Comparison of ENCODE assay signal across 27 cellular contexts in the genomic region with DNA sequence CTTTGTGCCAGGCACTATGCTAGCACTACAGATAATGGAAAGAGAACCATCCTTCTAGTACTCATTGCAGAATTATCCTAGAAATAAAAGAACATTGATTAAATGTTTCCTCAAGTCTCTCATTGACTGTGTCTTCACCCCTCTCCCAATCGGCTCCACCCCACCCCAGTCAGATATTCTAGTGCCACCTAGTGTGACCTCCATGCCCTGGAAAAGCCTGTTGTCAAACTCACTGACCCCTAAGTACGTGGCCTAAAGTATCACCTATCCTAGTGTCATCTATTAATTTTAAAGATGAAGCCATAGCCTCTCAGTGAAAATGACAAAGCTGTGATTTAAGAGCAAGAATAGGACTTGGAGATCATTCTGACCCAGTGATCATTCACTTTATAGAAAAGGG. TPM values are rescaled to one million over a fixed set of nuclear protein-coding genes. Genes with fewer than 3 reads are reported as not detected.
DNase-seq lines count a peak whose midpoint lies in the region; ATAC-seq, FAIRE-seq and TF ChIP-seq lines count a peak whose summit lies in the region.
"Had no signal": no experiment of that assay in that cellular context is flagged by ENCODE, and none has a peak within 500 bp of the region (broad histone marks: within the 10 kb centered on the region; RNA-seq: fewer than 3 reads in every experiment).

No MANE protein-coding gene starts in this region.

- no peak overlapping the region for H3K18ac ChIP-seq in H1 (ENCODE audit: extremely low read depth, low read length)

- TF ChIP-seq EP300 in Ishikawa (IDR thresholded peaks at IDR 0.05; ENCODE audit: borderline replicate concordance) (no peak), H1 (IDR thresholded peaks at IDR 0.05; ENCODE audit: borderline replicate concordance in 1 of 2, low read depth in 2 of 2, low read length in 2 of 2) (no peak)

- no peak overlapping the region for H3K4ac ChIP-seq in H1 (replicated peaks; ENCODE audit: insufficient read length, low read depth, low read length)

- no peak overlapping the region for H3K56ac ChIP-seq in H1 (replicated peaks; ENCODE audit: insufficient read length, low read depth, low read length)

- H3K36me3 ChIP-seq in H1 (ENCODE audit: control insufficient read depth in 2 of 4, insufficient read depth in 4 of 4, low read length in 3 of 4) (no peaks in the 10 kb centered on the region), psoas muscle (ENCODE audit: insufficient read depth in 1 of 2, low read depth in 1 of 2) (no peaks in the 10 kb centered on the region)
- H3K36me3 ChIP-seq: BE2C, HAP-1, Peyer's patch had no signal

- TF ChIP-seq CTCF in GM12873 (IDR thresholded peaks at IDR 0.05; ENCODE audit: insufficient read depth, low read depth, low read length, missing control alignments) (peak; percentile 14), H1 (IDR thresholded peaks at IDR 0.05; ENCODE audit: control extremely low read depth in 1 of 3, insufficient read depth in 1 of 3, low read depth in 1 of 3, low read length in 3 of 3) (peak in 1 of 3 experiments; percentile 1; a peak in 1 of 4 replicates), psoas muscle (IDR thresholded peaks at IDR 0.05) (no peak)

- no peaks in the 10 kb centered on the region for H4K20me1 ChIP-seq in H1 (replicated peaks in 1 of 2; ENCODE audit: control insufficient read depth in 1 of 2, insufficient read depth in 2 of 2, low read length in 2 of 2)

- no peak overlapping the region for H2BK15ac ChIP-seq in H1 (ENCODE audit: low read length)

- no peak overlapping the region for H3K27ac ChIP-seq in H1 (ENCODE audit: low read depth, low read length)
- no peak overlapping the region for H3K27ac ChIP-seq in psoas muscle
- H3K27ac ChIP-seq: KMS-11, Peyer's patch had no signal

- CTCF ChIA-PET in H1 (lab: Charles Lee; ENCODE audit: partially characterized antibody) = interaction anchor here (0.6 to 8.5 kb wide), 5 partner anchors 17 to 36 kb away, joined by 3 to 91 read pairs (median 5); no protein-coding TSS in a partner anchor

- intact Hi-C loops in psoas muscle (cut with DNase I) (no loop called here), sciatic nerve (cut with DNase I) (no loop called here)

- DNase-seq in H1 (ENCODE audit: low read depth in 1 of 2, low spot score in 2 of 2) (no peak), psoas muscle (no peak), sciatic nerve (ENCODE audit: low spot score) (no peak)
- DNase-seq in stimulated activated CD4-positive, alpha-beta T cell treated with anti-CD3 and anti-CD28 coated beads, Interleukin-2, amount 100 ng/mL, for 24 hours = no peak
- DNase-seq: BE2C; CD8-positive, alpha-beta memory T cell; DMS 273 treated with DMSO at 0.1 percent for 48 hours; DMS79; EL; GDM1; IMR-90; MM.1S; NCI-H1694; NCI-H2081; NCI-H2227 treated with DMSO at 0.1 percent for 48 hours; NCI-H526 treated with DMSO at 0.1 percent for 48 hours; OCI-M1; Peyer's patch; SK-N-SH; SW 1271 had no signal

- no peak for FAIRE-seq in H1 (lab: Jason Lieb, UNC)

- TF ChIP-seq POLR2A in H1 (IDR thresholded peaks at IDR 0.05; ENCODE audit: control extremely low read depth in 1 of 2, low read depth in 2 of 2, low read length in 2 of 2) = no peak

- ATAC-seq in psoas muscle (peak in 3 of 4 donors; percentile 23 to 64 (median 63)), sciatic nerve (no peak), esophagus mucosa (no peak)

- H4K5ac ChIP-seq in H1 (ENCODE audit: insufficient read length, low read depth, low read length) = no peak overlapping the region

- no peak overlapping the region for H3K4me3 ChIP-seq in H1 (ENCODE audit: extremely low read depth in 1 of 4, insufficient read depth in 2 of 4, low read depth in 3 of 4, low read length in 4 of 4)
- no peak overlapping the region for H3K4me3 ChIP-seq in psoas muscle
- H3K4me3 ChIP-seq: HAP-1, Peyer's patch had no signal

- WGBS in H1 (ENCODE audit: extremely low coverage in 1 of 2, insufficient coverage in 1 of 2, insufficient read length in 1 of 2, insufficient replicate concordance in 2 of 2, low coverage in 1 of 2, low lambda C conversion rate in 2 of 2, missing lambda C conversion rate in 1 of 2), 2 experiments = 87% methylated on average over 2 of the region's 2 CpGs; no CpG with 5 or more reads in 1 of the 2 experiments
- WGBS in psoas muscle, 3 donors = 44 to 51% (median 44%) methylated on average over 2 of the region's 2 CpGs

- no peaks in the 10 kb centered on the region for H3K79me2 ChIP-seq in H1 (ENCODE audit: control insufficient read depth in 1 of 2, insufficient read depth in 2 of 2, low read length in 2 of 2)

- H3K4me1 ChIP-seq in H1 (replicated peaks in 1 of 4; ENCODE audit: control insufficient read depth in 3 of 4, insufficient read depth in 4 of 4, low read length in 3 of 4) (no peaks in the 10 kb centered on the region), psoas muscle (no peaks in the 10 kb centered on the region)
- H3K4me1 ChIP-seq: BE2C, HAP-1, Peyer's patch had no signal

- H4K8ac ChIP-seq in H1 (ENCODE audit: extremely low read depth, insufficient read depth, low read length) = no peak overlapping the region

- no peak overlapping the region for H2BK120ac ChIP-seq in H1 (replicated peaks; ENCODE audit: low read depth, low read length)

- no peak overlapping the region for H3K4me2 ChIP-seq in H1 (ENCODE audit: insufficient read depth in 1 of 2, low read depth in 2 of 2, low read length in 2 of 2)
- H3K4me2 ChIP-seq: KMS-11, SK-N-SH had no signal

- H3K23ac ChIP-seq in H1 (ENCODE audit: insufficient read length) = no peak overlapping the region

- no peak overlapping the region for H2AK5ac ChIP-seq in H1 (ENCODE audit: low read depth, low read length)

- no peak overlapping the region for H4K91ac ChIP-seq in H1 (replicated peaks; ENCODE audit: insufficient read length, low read length)

- H2BK5ac ChIP-seq in H1 (ENCODE audit: low read depth, low read length) = no peak overlapping the region

- no peak overlapping the region for H3K14ac ChIP-seq in H1 (ENCODE audit: insufficient read length)

- H2AFZ ChIP-seq in H1 (ENCODE audit: low read length) = no peak overlapping the region

- H3K27me3 ChIP-seq in H1 (replicated peaks in 1 of 4; ENCODE audit: control insufficient read depth in 3 of 4, extremely low read depth in 1 of 4, insufficient read depth in 3 of 4, low read length in 3 of 4) (no peaks in the 10 kb centered on the region), psoas muscle (ENCODE audit: insufficient read depth in 3 of 3, low read length in 2 of 3) (peaks cover 0 to 2% (median 0%) of the 10 kb centered on the region in 3 donors)
- H3K27me3 ChIP-seq: BE2C, Peyer's patch had no signal

- no peaks in the 10 kb centered on the region for H3K79me1 ChIP-seq in H1 (ENCODE audit: low read depth, low read length)

- TF ChIP-seq RAD21 in Ishikawa (IDR thresholded peaks at IDR 0.05; ENCODE audit: low read depth) (peak; percentile 45), H1 (IDR thresholded peaks at IDR 0.05 in 1 of 2, conservative IDR thresholded peaks at IDR 0.05 in 1 of 2; ENCODE audit: low read depth in 2 of 2, low read length in 2 of 2) (peak; percentile 16 to 38; a peak in 3 of 4 replicates)

- POLR2A ChIA-PET in H1 (lab: Charles Lee; ENCODE audit: partially characterized antibody) = interaction anchor here (0.6 kb wide), 1 partner anchor 279 kb away, joined by 4 read pairs; no protein-coding TSS in a partner anchor

- no peaks in the 10 kb centered on the region for H3K23me2 ChIP-seq in H1 (ENCODE audit: low read depth, low read length)

- no peak overlapping the region for H2BK12ac ChIP-seq in H1 (ENCODE audit: low read depth, low read length)

- H2BK20ac ChIP-seq in H1 (ENCODE audit: low read length) = no peak overlapping the region

- H3K9ac ChIP-seq in H1 (replicated peaks in 1 of 4; ENCODE audit: extremely low read depth in 1 of 4, low read depth in 3 of 4, low read length in 3 of 4) = no peak overlapping the region
- H3K9ac ChIP-seq: KMS-11, SK-N-SH had no signal

- no peaks in the 10 kb centered on the region for H3K9me3 ChIP-seq in H1 (ENCODE audit: insufficient read depth in 2 of 2, low read depth in 1 of 2, low read length in 1 of 2)
- no peaks in the 10 kb centered on the region for H3K9me3 ChIP-seq in psoas muscle
- H3K9me3 ChIP-seq: BE2C, HAP-1, Peyer's patch, SK-N-SH had no signal

TF ChIP-seq in Ishikawa, 13 proteins besides CTCF, POLR2A, EP300 and RAD21:
- TF ChIP-seq NFIC (IDR thresholded peaks at IDR 0.05) (no peak), CEBPB (IDR thresholded peaks at IDR 0.05) (no peak)

TF ChIP-seq in H1, 55 proteins besides CTCF, POLR2A, EP300 and RAD21 (continues in another document):
- TF ChIP-seq CREB1 (IDR thresholded peaks at IDR 0.05) (no peak), CHD1 (IDR thresholded peaks at IDR 0.05; ENCODE audit: low read depth, low read length) (no peak), KDM1A (IDR thresholded peaks at IDR 0.05; ENCODE audit: borderline replicate concordance, low read length) (no peak), RXRA (IDR thresholded peaks at IDR 0.05; ENCODE audit: insufficient read depth, low read depth, low read length) (no peak), POLR2AphosphoS5 (IDR thresholded peaks at IDR 0.05; ENCODE audit: low read depth, low read length) (no peak), RFX5 (IDR thresholded peaks at IDR 0.05; ENCODE audit: borderline replicate concordance, low read depth, low read length) (no peak), EZH2 (IDR thresholded peaks at IDR 0.05; ENCODE audit: low read depth, low read length, severe bottlenecking) (no peak), BCL11A (IDR thresholded peaks at IDR 0.05; ENCODE audit: low read depth in 2 of 2, low read length in 2 of 2) (no peak), TBP (IDR thresholded peaks at IDR 0.05; ENCODE audit: low read depth, low read length) (no peak), SIX5 (IDR thresholded peaks at IDR 0.05; ENCODE audit: low read depth, low read length) (no peak), HDAC6 (IDR thresholded peaks at IDR 0.05; ENCODE audit: low read depth, low read length) (no peak), RBBP5 (IDR thresholded peaks at IDR 0.05; ENCODE audit: borderline replicate concordance, low read depth, low read length) (no peak), NRF1 (IDR thresholded peaks at IDR 0.05; ENCODE audit: low read depth, low read length) (no peak), GABPA (IDR thresholded peaks at IDR 0.05; ENCODE audit: borderline replicate concordance, insufficient read depth, low read length) (no peak)

RNA-seq across cellular contexts. Expression of a gene that starts 26.3 kb away (rescaled TPM):
- total RNA-seq in H1 (2021; fragmentation: NEBNext Ultra II Directional; extraction: Animal tissue kit (Norgen Biotek cat#: 25700)) = not detected in 2 replicates
- polyA plus RNA-seq in H1 (2011; rRNA removed) = 0.15 and 0.28 TPM in 2 replicates
- 0.35 TPM for polyA plus RNA-seq in H1 (2011; cell fraction: cytosol; rRNA removed)
- 0.36 TPM for polyA plus RNA-seq in H1 (2011; cell fraction: nucleus; rRNA removed)
- 0.25 to 0.59 TPM (median 0.49 TPM) in 4 replicates for polyA plus RNA-seq in H1 (2012, experiment 1 of 2)
- polyA plus RNA-seq in H1 (2012, experiment 2 of 2) = not detected
- polyA plus RNA-seq in H1 (2013, experiment 1 of 2) = 0.06 TPM
- polyA plus RNA-seq in H1 (2013, experiment 2 of 2) = 0.13 TPM
- polyA minus RNA-seq in H1 (2011; rRNA and poly(A)+ RNA removed) = 0.24 and 0.54 TPM in 2 replicates
- not detected for polyA minus RNA-seq in H1 (2011; cell fraction: cytosol; rRNA and poly(A)+ RNA removed)
- polyA minus RNA-seq in H1 (2011; cell fraction: nucleus; rRNA and poly(A)+ RNA removed) = 0.20 TPM
- 1 to 10 TPM; 1.3 to 7.3 (median 2.6) TPM for total RNA-seq in psoas muscle
- polyA plus RNA-seq in psoas muscle = 1 to 10 TPM in 2 of 3 donors, under 1 TPM in 1; 0.20 to 1.4 (median 1.4) TPM
- 19.8 TPM for total RNA-seq in sciatic nerve
- total RNA-seq in esophagus mucosa = not detected
- total RNA-seq: A673; CD8-positive, alpha-beta memory T cell; IMR-90 had no signal
- polyA plus RNA-seq: CD14-positive monocyte; CD8-positive, alpha-beta memory T cell; IMR-90 had no signal

Comparison
In these comparisons a context has a peak if more than half of its experiments do, and no peak if none do; other contexts are left out.
1. ATAC-seq: peak in psoas muscle (3 of 4); none in sciatic nerve (single experiment) and esophagus mucosa (single experiment).